Comparison of ENCODE assay signal across 20 cellular contexts in the genomic region with DNA sequence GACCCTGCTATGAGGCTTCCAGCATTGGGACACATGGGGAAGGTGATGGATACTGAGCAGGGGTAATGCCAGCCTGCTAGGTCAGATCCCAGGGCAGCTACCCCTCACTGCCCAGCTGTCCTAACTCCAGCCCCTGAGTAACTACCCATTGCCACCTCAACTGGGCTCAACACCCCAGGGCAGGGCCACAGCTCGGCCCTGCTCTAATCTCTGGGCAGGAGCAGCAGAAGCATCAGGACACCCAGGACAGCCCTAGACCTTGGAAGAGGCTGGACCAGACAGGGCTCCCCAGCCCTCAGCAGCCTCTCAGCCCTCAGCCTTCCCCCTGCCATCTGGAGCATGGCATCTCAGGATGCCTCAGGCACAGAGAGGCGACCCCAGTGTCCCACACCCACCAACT.
DNase-seq lines count a peak whose midpoint lies in the region; ATAC-seq and TF ChIP-seq lines count a peak whose summit lies in the region.
"Had no signal": no experiment of that assay in that cellular context is flagged by ENCODE, and none has a peak within 500 bp of the region (broad histone marks: within the 10 kb centered on the region; RNA-seq: fewer than 3 reads in every experiment).

No MANE protein-coding gene starts in this region.

- no peak overlapping the region for H3K27ac Mint-ChIP-seq in activated CD4-positive, alpha-beta memory T cell treated with anti-CD3 and anti-CD28 coated beads, Interleukin-2, amount 10 ng/mL, durations not matched to agents 7 days and 5 days
- no peak overlapping the region for H3K27ac Mint-ChIP-seq in activated CD4-positive, alpha-beta memory T cell treated with anti-CD3 and anti-CD28 coated beads for 36 hours
- no peak overlapping the region for H3K27ac Mint-ChIP-seq in activated CD4-positive, alpha-beta T cell treated with anti-CD3 and anti-CD28 coated beads for 36 hours
- H3K27ac Mint-ChIP-seq: GM23338 had no signal

- peak; percentile 13 for DNase-seq in activated CD4-positive, alpha-beta memory T cell treated with anti-CD3 and anti-CD28 coated beads, Interleukin-2, amount 10 ng/mL, durations not matched to agents 7 days and 5 days
- DNase-seq in activated CD4-positive, alpha-beta memory T cell treated with anti-CD3 and anti-CD28 coated beads for 36 hours: no peak
- DNase-seq in RWPE2 (ENCODE audit: low spot score): peak; percentile 66
- DNase-seq in mesenteric fat pad (ENCODE audit: low spot score): peak; percentile 74
- peak; percentile 10 for DNase-seq in stomach
- DNase-seq in activated CD4-positive, alpha-beta T cell treated with anti-CD3 and anti-CD28 coated beads for 36 hours: no peak
- no peak for DNase-seq in AG08395 (ENCODE audit: low spot score)
- DNase-seq: GF-D8, NCI-H1417, NCI-H187, NCI-H2227 treated with DMSO at 0.1 percent for 48 hours, NCI-H524 had no signal

- H3K27me3 Mint-ChIP-seq in activated CD4-positive, alpha-beta memory T cell treated with anti-CD3 and anti-CD28 coated beads, Interleukin-2, amount 10 ng/mL, durations not matched to agents 7 days and 5 days: peaks cover 1% of the 10 kb centered on the region
- peaks cover 2% of the 10 kb centered on the region for H3K27me3 Mint-ChIP-seq in activated CD4-positive, alpha-beta memory T cell treated with anti-CD3 and anti-CD28 coated beads for 36 hours
- no peaks in the 10 kb centered on the region for H3K27me3 Mint-ChIP-seq in activated CD4-positive, alpha-beta T cell treated with anti-CD3 and anti-CD28 coated beads for 36 hours

- H3K9me3 ChIP-seq in RWPE2 (ENCODE audit: severe bottlenecking): no peaks in the 10 kb centered on the region
- H3K9me3 ChIP-seq in stomach: no peaks in the 10 kb centered on the region
- H3K9me3 ChIP-seq: Caco-2, SJSA1 had no signal

- H3K4me1 Mint-ChIP-seq in activated CD4-positive, alpha-beta memory T cell treated with anti-CD3 and anti-CD28 coated beads, Interleukin-2, amount 10 ng/mL, durations not matched to agents 7 days and 5 days: peaks cover 18% of the 10 kb centered on the region
- H3K4me1 Mint-ChIP-seq in activated CD4-positive, alpha-beta memory T cell treated with anti-CD3 and anti-CD28 coated beads for 36 hours (ENCODE audit: low read depth): peaks cover 9% of the 10 kb centered on the region
- peaks cover 8% of the 10 kb centered on the region for H3K4me1 Mint-ChIP-seq in activated CD4-positive, alpha-beta T cell treated with anti-CD3 and anti-CD28 coated beads for 36 hours
- H3K4me1 Mint-ChIP-seq: GM23338 had no signal

- TF ChIP-seq CTCF in RWPE2 (IDR thresholded peaks at IDR 0.05; ENCODE audit: poor library complexity, severe bottlenecking) (no peak), stomach (IDR thresholded peaks at IDR 0.05) (no peak)

- POLR2A ChIA-PET in activated CD4-positive, alpha-beta memory T cell treated with anti-CD3 and anti-CD28 coated beads, Interleukin-2, amount 10 ng/mL, durations not matched to agents 7 days and 5 days (lab: Charles Lee): no interaction called here
- POLR2A ChIA-PET in activated CD4-positive, alpha-beta memory T cell treated with anti-CD3 and anti-CD28 coated beads for 36 hours (lab: Charles Lee): no interaction called here
- POLR2A ChIA-PET in activated CD4-positive, alpha-beta T cell treated with anti-CD3 and anti-CD28 coated beads for 36 hours (lab: Charles Lee): no interaction called here

- no peak for TF ChIP-seq EP300 in stomach (IDR thresholded peaks at IDR 0.05)

- ATAC-seq in RWPE2 (ENCODE audit: low read depth) (no peak), HG03280 (IDR thresholded peaks at IDR 0.05; ENCODE audit: unreplicated experiment) (no peak)
- ATAC-seq in activated CD4-positive, alpha-beta T cell treated with anti-CD3 and anti-CD28 coated beads for 36 hours: no peak
- ATAC-seq: GM23338, HCT116, K562 had no signal

- WGBS in stomach, 5 donors: 69 to 92% (median 85%) methylated on average over 2 of the region's 2 CpGs

- H3K4me1 ChIP-seq in RWPE2 (ENCODE audit: insufficient read depth, poor library complexity, severe bottlenecking) (peaks cover 8% of the 10 kb centered on the region), stomach (peaks cover 0 to 10% (median 7%) of the 10 kb centered on the region in 4 donors)
- H3K4me1 ChIP-seq: SJSA1 had no signal

- H3K4me3 ChIP-seq in RWPE2 (ENCODE audit: severe bottlenecking): no peak overlapping the region
- H3K4me3 ChIP-seq in stomach: no peak overlapping the region
- H3K4me3 ChIP-seq: GM23338, K562, SJSA1 had no signal

- intact Hi-C loops in activated CD4-positive, alpha-beta memory T cell treated with anti-CD3 and anti-CD28 coated beads for 36 hours (cut with micrococcal nuclease): loop anchor here (5.0 to 10.0 kb wide), 2 partner anchors 734 to 799 kb away; no protein-coding TSS in a partner anchor
- intact Hi-C loops in stomach (cut with DNase I; ENCODE audit: low total_unique reads): no loop called here
- intact Hi-C loops in activated CD4-positive, alpha-beta T cell treated with anti-CD3 and anti-CD28 coated beads for 36 hours (cut with DNase I, micrococcal nuclease): loop anchor here (5.0 to 10.0 kb wide), 5 partner anchors 146 to 1694 kb away; no protein-coding TSS in a partner anchor

- no peaks in the 10 kb centered on the region for H3K36me3 ChIP-seq in RWPE2 (ENCODE audit: low read depth)
- H3K36me3 ChIP-seq in stomach: no peaks in the 10 kb centered on the region
- H3K36me3 ChIP-seq: SJSA1 had no signal

- no peak for TF ChIP-seq POLR2A in stomach (IDR thresholded peaks at IDR 0.05)

- CTCF ChIA-PET in activated CD4-positive, alpha-beta memory T cell treated with anti-CD3 and anti-CD28 coated beads, Interleukin-2, amount 10 ng/mL, durations not matched to agents 7 days and 5 days (lab: Charles Lee): interaction anchor here (1.5 kb wide), 1 partner anchor 109 kb away, joined by 3 read pairs; no protein-coding TSS in a partner anchor
- CTCF ChIA-PET in activated CD4-positive, alpha-beta memory T cell treated with anti-CD3 and anti-CD28 coated beads for 36 hours (lab: Charles Lee): interaction anchor here (1.8 kb wide), 1 partner anchor 220 kb away, joined by 5 read pairs; no protein-coding TSS in a partner anchor
- CTCF ChIA-PET in activated CD4-positive, alpha-beta T cell treated with anti-CD3 and anti-CD28 coated beads for 36 hours (lab: Charles Lee): interaction anchor here (0.7 to 7.9 kb wide), 2 partner anchors 219 to 1692 kb away, joined by 3 to 94 read pairs; no protein-coding TSS in a partner anchor

- no peaks in the 10 kb centered on the region for H3K9me3 Mint-ChIP-seq in activated CD4-positive, alpha-beta memory T cell treated with anti-CD3 and anti-CD28 coated beads, Interleukin-2, amount 10 ng/mL, durations not matched to agents 7 days and 5 days
- no peaks in the 10 kb centered on the region for H3K9me3 Mint-ChIP-seq in activated CD4-positive, alpha-beta memory T cell treated with anti-CD3 and anti-CD28 coated beads for 36 hours
- H3K9me3 Mint-ChIP-seq in activated CD4-positive, alpha-beta T cell treated with anti-CD3 and anti-CD28 coated beads for 36 hours (ENCODE audit: low read depth): no peaks in the 10 kb centered on the region
- H3K9me3 Mint-ChIP-seq: GM23338 had no signal

- H3K27me3 ChIP-seq in RWPE2 (ENCODE audit: insufficient read depth, poor library complexity, severe bottlenecking): no peaks in the 10 kb centered on the region
- no peaks in the 10 kb centered on the region for H3K27me3 ChIP-seq in stomach
- H3K27me3 ChIP-seq: SJSA1 had no signal

- H3K4me3 Mint-ChIP-seq in activated CD4-positive, alpha-beta memory T cell treated with anti-CD3 and anti-CD28 coated beads, Interleukin-2, amount 10 ng/mL, durations not matched to agents 7 days and 5 days: no peak overlapping the region
- H3K4me3 Mint-ChIP-seq in activated CD4-positive, alpha-beta memory T cell treated with anti-CD3 and anti-CD28 coated beads for 36 hours: no peak overlapping the region
- no peak overlapping the region for H3K4me3 Mint-ChIP-seq in activated CD4-positive, alpha-beta T cell treated with anti-CD3 and anti-CD28 coated beads for 36 hours
- H3K4me3 Mint-ChIP-seq: CD4-positive, CD25-positive, alpha-beta regulatory T cell; GM23338 had no signal

- H3K36me3 Mint-ChIP-seq in activated CD4-positive, alpha-beta memory T cell treated with anti-CD3 and anti-CD28 coated beads, Interleukin-2, amount 10 ng/mL, durations not matched to agents 7 days and 5 days (ENCODE audit: low read depth): no peaks in the 10 kb centered on the region
- no peaks in the 10 kb centered on the region for H3K36me3 Mint-ChIP-seq in activated CD4-positive, alpha-beta memory T cell treated with anti-CD3 and anti-CD28 coated beads for 36 hours
- no peaks in the 10 kb centered on the region for H3K36me3 Mint-ChIP-seq in activated CD4-positive, alpha-beta T cell treated with anti-CD3 and anti-CD28 coated beads for 36 hours (ENCODE audit: low read depth)
- H3K36me3 Mint-ChIP-seq: CD4-positive, CD25-positive, alpha-beta regulatory T cell had no signal

- no peak overlapping the region for H3K27ac ChIP-seq in RWPE2 (ENCODE audit: poor library complexity, severe bottlenecking)
- H3K27ac ChIP-seq in stomach: no peak overlapping the region
- H3K27ac ChIP-seq: 22Rv1, SJSA1 had no signal

Comparison
In these comparisons a context has a peak if more than half of its experiments do, and no peak if none do; other contexts are left out.
1. DNase-seq: peak in activated CD4-positive, alpha-beta memory T cell treated with anti-CD3 and anti-CD28 coated beads, Interleukin-2, amount 10 ng/mL, durations not matched to agents 7 days and 5 days (single experiment), RWPE2 (single experiment), mesenteric fat pad (single experiment) and stomach (single experiment); none in activated CD4-positive, alpha-beta memory T cell treated with anti-CD3 and anti-CD28 coated beads for 36 hours (single experiment), activated CD4-positive, alpha-beta T cell treated with anti-CD3 and anti-CD28 coated beads for 36 hours (single experiment) and AG08395 (single experiment).